Comparison of ENCODE assay signal across 11 cellular contexts in genomic region chr17:58530655-58531054, GRCh38. TPM values are rescaled to one million over a fixed set of nuclear protein-coding genes. Genes with fewer than 3 reads are reported as not detected.
DNase-seq lines count a peak whose midpoint lies in the region; ATAC-seq, FAIRE-seq and TF ChIP-seq lines count a peak whose summit lies in the region.
"Had no signal": no experiment of that assay in that cellular context is flagged by ENCODE, and none has a peak within 500 bp of the region (broad histone marks: within the 10 kb centered on the region; RNA-seq: fewer than 3 reads in every experiment).

No MANE protein-coding gene starts in this region.

- H3K4me1 ChIP-seq in esophagus muscularis mucosa (peaks cover 29 to 55% (median 40%) of the 10 kb centered on the region in 4 donors), psoas muscle (peaks cover 6% of the 10 kb centered on the region), small intestine (ENCODE audit: control insufficient read depth in 2 of 2, insufficient read depth in 1 of 2, low read depth in 1 of 2, low read length in 1 of 2) (no peaks in the 10 kb centered on the region)

- no peak for TF ChIP-seq EP300 in esophagus muscularis mucosa (IDR thresholded peaks at IDR 0.05)

- no peaks in the 10 kb centered on the region for H3K9me3 Mint-ChIP-seq in activated CD8-positive, alpha-beta memory T cell treated with anti-CD3 and anti-CD28 coated beads, Interleukin-2, amount 10 ng/mL, durations not matched to agents 7 days and 5 days (ENCODE audit: low read depth)

- FAIRE-seq in small intestine (lab: Jason Lieb, UNC), result no peak
- FAIRE-seq: D721Med had no signal

- WGBS in esophagus muscularis mucosa, result 50% methylated on average over 1 of the region's 2 CpGs
- whole genome bisulfite sequencing in psoas muscle, 3 donors, result 63 to 75% (median 67%) methylated on average over 2 of the region's 2 CpGs
- 61 to 76% (median 74%) methylated on average over 2 of the region's 2 CpGs for WGBS in small intestine, 3 donors

- H3K27me3 Mint-ChIP-seq in activated CD8-positive, alpha-beta memory T cell treated with anti-CD3 and anti-CD28 coated beads, Interleukin-2, amount 10 ng/mL, durations not matched to agents 7 days and 5 days, result peaks cover 47% of the 10 kb centered on the region

- H3K4me3 ChIP-seq in WERI-Rb-1 (ENCODE audit: low read depth, low read length), result peak overlapping the region; percentile 82
- peak overlapping the region in 1 of 4 donors; percentile 69 for H3K4me3 ChIP-seq in esophagus muscularis mucosa
- peak overlapping the region; percentile 73 for H3K4me3 ChIP-seq in psoas muscle
- no peak overlapping the region for H3K4me3 ChIP-seq in small intestine (ENCODE audit: low read depth in 1 of 2, low read length in 2 of 2)

- no peak for ATAC-seq in activated CD8-positive, alpha-beta memory T cell treated with anti-CD3 and anti-CD28 coated beads, Interleukin-2, amount 10 ng/mL, durations not matched to agents 7 days and 5 days
- ATAC-seq in psoas muscle (no peak), GM19452 (IDR thresholded peaks at IDR 0.05; ENCODE audit: unreplicated experiment) (no peak)

- H3K27ac Mint-ChIP-seq in activated CD8-positive, alpha-beta memory T cell treated with anti-CD3 and anti-CD28 coated beads, Interleukin-2, amount 10 ng/mL, durations not matched to agents 7 days and 5 days, result no peak overlapping the region

- intact Hi-C loops in esophagus muscularis mucosa (cut with DNase I) (no loop called here), psoas muscle (cut with DNase I) (no loop called here)

- H3K36me3 Mint-ChIP-seq in activated CD8-positive, alpha-beta memory T cell treated with anti-CD3 and anti-CD28 coated beads, Interleukin-2, amount 10 ng/mL, durations not matched to agents 7 days and 5 days, result no peaks in the 10 kb centered on the region

- CTCF ChIA-PET in activated CD8-positive, alpha-beta memory T cell treated with anti-CD3 and anti-CD28 coated beads, Interleukin-2, amount 10 ng/mL, durations not matched to agents 7 days and 5 days (lab: Charles Lee), result interaction anchor here (4.6 kb wide), 1 partner anchor 10 kb away, joined by 30 read pairs; no protein-coding TSS in a partner anchor

- peak overlapping the region; percentile 95 for H3K27ac ChIP-seq in WERI-Rb-1
- H3K27ac ChIP-seq in esophagus muscularis mucosa (replicated peaks in 1 of 4), result peak overlapping the region in 3 of 4 donors; percentile 65 to 76 (median 67)
- no peak overlapping the region for H3K27ac ChIP-seq in psoas muscle
- no peak overlapping the region for H3K27ac ChIP-seq in small intestine (ENCODE audit: low read depth in 1 of 2, low read length in 1 of 2)

- DNase-seq in activated CD8-positive, alpha-beta memory T cell treated with anti-CD3 and anti-CD28 coated beads for 24 hours, result peak; percentile 53
- no peak for DNase-seq in activated CD8-positive, alpha-beta memory T cell treated with anti-CD3 and anti-CD28 coated beads, Interleukin-2, amount 10 ng/mL, durations not matched to agents 7 days and 5 days
- DNase-seq in WERI-Rb-1 (no peak), esophagus muscularis mucosa (ENCODE audit: extremely low spot score) (no peak), psoas muscle (no peak), HT-29 (ENCODE audit: low spot score) (no peak), small intestine (no peak)
- DNase-seq: central memory CD4-positive, alpha-beta T cell; KG1 had no signal

- peaks cover 14% of the 10 kb centered on the region for H3K4me1 Mint-ChIP-seq in activated CD8-positive, alpha-beta memory T cell treated with anti-CD3 and anti-CD28 coated beads, Interleukin-2, amount 10 ng/mL, durations not matched to agents 7 days and 5 days

- H3K27me3 ChIP-seq in WERI-Rb-1 (ENCODE audit: insufficient read depth, low read depth, severe bottlenecking) (no peaks in the 10 kb centered on the region), esophagus muscularis mucosa (no peaks in the 10 kb centered on the region), psoas muscle (ENCODE audit: insufficient read depth in 3 of 3, low read length in 2 of 3) (no peaks in the 10 kb centered on the region), small intestine (ENCODE audit: control insufficient read depth in 2 of 2, insufficient read depth in 2 of 2, low read length in 2 of 2) (no peaks in the 10 kb centered on the region)

- H3K4me3 Mint-ChIP-seq in activated CD8-positive, alpha-beta memory T cell treated with anti-CD3 and anti-CD28 coated beads, Interleukin-2, amount 10 ng/mL, durations not matched to agents 7 days and 5 days, result no peak overlapping the region

- TF ChIP-seq CTCF in WERI-Rb-1 (IDR thresholded peaks at IDR 0.05; ENCODE audit: low read depth, low read length) (no peak), esophagus muscularis mucosa (IDR thresholded peaks at IDR 0.05) (no peak), psoas muscle (IDR thresholded peaks at IDR 0.05) (no peak)

- H3K9me3 ChIP-seq in WERI-Rb-1 (ENCODE audit: severe bottlenecking), result no peaks in the 10 kb centered on the region
- H3K9me3 ChIP-seq in esophagus muscularis mucosa, result no peaks in the 10 kb centered on the region
- no peaks in the 10 kb centered on the region for H3K9me3 ChIP-seq in psoas muscle
- H3K9me3 ChIP-seq in small intestine (ENCODE audit: control insufficient read depth, low read depth), result no peaks in the 10 kb centered on the region

- TF ChIP-seq POLR2A in esophagus muscularis mucosa (IDR thresholded peaks at IDR 0.05; ENCODE audit: low read depth), result no peak

- H3K36me3 ChIP-seq in WERI-Rb-1, result peaks cover 10% of the 10 kb centered on the region
- no peaks in the 10 kb centered on the region for H3K36me3 ChIP-seq in esophagus muscularis mucosa
- no peaks in the 10 kb centered on the region for H3K36me3 ChIP-seq in psoas muscle (ENCODE audit: insufficient read depth in 1 of 2, low read depth in 1 of 2)
- no peaks in the 10 kb centered on the region for H3K36me3 ChIP-seq in small intestine (ENCODE audit: control insufficient read depth in 2 of 2, insufficient read depth in 2 of 2, low read length in 2 of 2)

RNA-seq across cellular contexts. Expression of gene MTMR4, which starts 16.2 kb away (rescaled TPM):
- 10 to 100 TPM; 57.9 to 63.8 TPM for total RNA-seq in activated CD8-positive, alpha-beta memory T cell treated with anti-CD3 and anti-CD28 coated beads, Interleukin-2, amount 10 ng/mL, durations not matched to agents 7 days and 5 days
- total RNA-seq in esophagus muscularis mucosa, result 10 to 100 TPM; 24.4 to 29.9 (median 28.4) TPM
- total RNA-seq in psoas muscle, result 10 to 100 TPM in 3 of 4 donors, 1 to 10 TPM in 1; 4.5 to 11.2 (median 10.8) TPM
- polyA plus RNA-seq in psoas muscle, result 1 to 10 TPM; 2.4 to 7.7 (median 4.0) TPM
- total RNA-seq in HT-29 (2014; rRNA removed; shearing (Covaris generic)), result 39.1 and 50.0 TPM in 2 replicates
- 10 to 100 TPM; 15.4 to 25.7 (median 15.4) TPM for polyA plus RNA-seq in small intestine

RNA-seq across cellular contexts. Expression of gene HSF5, which starts 42.4 kb away (rescaled TPM):
- under 1 TPM; 0.41 to 0.61 TPM for total RNA-seq in activated CD8-positive, alpha-beta memory T cell treated with anti-CD3 and anti-CD28 coated beads, Interleukin-2, amount 10 ng/mL, durations not matched to agents 7 days and 5 days
- total RNA-seq in esophagus muscularis mucosa (under 1 TPM in 2 of 4 donors, not detected in 2; under 0.01 to 0.13 TPM), psoas muscle (not detected)
- polyA plus RNA-seq in psoas muscle (not detected), small intestine (under 1 TPM in 1 of 3 donors, not detected in 2; 0.03 TPM)
- not detected in 2 replicates for total RNA-seq in HT-29 (2014; rRNA removed; shearing (Covaris generic))

Comparison
In these comparisons a context has a peak if more than half of its experiments do, and no peak if none do; other contexts are left out.
1. H3K27ac ChIP-seq: peak in WERI-Rb-1 (single experiment) and esophagus muscularis mucosa (3 of 4); none in psoas muscle (single experiment) and small intestine (0 of 2).
2. H3K4me3 ChIP-seq: peak in WERI-Rb-1 (single experiment) and psoas muscle (single experiment); none in small intestine (0 of 2).